Comparison of ENCODE assay signal across 14 cellular contexts in genomic region chr3:152177757-152178156, GRCh38.
DNase-seq lines count a peak whose midpoint lies in the region; ATAC-seq and TF ChIP-seq lines count a peak whose summit lies in the region.
"Had no signal": no experiment of that assay in that cellular context is flagged by ENCODE, and none has a peak within 500 bp of the region (broad histone marks: within the 10 kb centered on the region; RNA-seq: fewer than 3 reads in every experiment).

No MANE protein-coding gene starts in this region.

- H3K4me2 ChIP-seq in GM23338: no peak overlapping the region

- DNase-seq in activated B cell treated with CpG ODN at 0.5 μM for 24 hours: no peak
- DNase-seq in activated naive CD8-positive, alpha-beta T cell treated with anti-CD3 and anti-CD28 coated beads, Interleukin-2, amount 50 U/mL, for 24 hours: no peak
- no peak for DNase-seq in NCI-H82 treated with DMSO at 0.1 percent for 48 hours (lab: John Stamatoyannopoulos, UW; ENCODE audit: unreplicated experiment)
- no peak for DNase-seq in AG08396 (ENCODE audit: low spot score)
- DNase-seq in GM23338 (ENCODE audit: low spot score): no peak
- DNase-seq: aorta; HCEC 1CT; MM.1S; naive thymus-derived CD8-positive, alpha-beta T cell; NCI-H774; stomach had no signal

- H3K4me1 ChIP-seq in GM23338 (ENCODE audit: insufficient read depth): no peaks in the 10 kb centered on the region

- no peak overlapping the region for H3K27ac ChIP-seq in GM23338 (ENCODE audit: low read depth)
- H3K27ac ChIP-seq: stomach had no signal

- H3K9me3 Mint-ChIP-seq in activated B cell treated with CpG ODN at 0.5 μM for 24 hours (no peaks in the 10 kb centered on the region), GM23338 (no peaks in the 10 kb centered on the region)
- H3K9me3 Mint-ChIP-seq in activated naive CD8-positive, alpha-beta T cell treated with anti-CD3 and anti-CD28 coated beads, Interleukin-2, amount 50 U/mL, for 24 hours: no peaks in the 10 kb centered on the region
- H3K9me3 Mint-ChIP-seq: naive thymus-derived CD8-positive, alpha-beta T cell had no signal

- TF ChIP-seq POLR2A in GM18505 (IDR thresholded peaks at IDR 0.05; ENCODE audit: borderline replicate concordance, extremely low read depth, insufficient read depth, insufficient read length): no peak

- H3K9me2 ChIP-seq in GM23338 (ENCODE audit: insufficient read depth): peaks cover 16% of the 10 kb centered on the region; the same call in 1 of the 2 replicates

- H3K4me3 Mint-ChIP-seq in activated B cell treated with CpG ODN at 0.5 μM for 24 hours: no peak overlapping the region
- H3K4me3 Mint-ChIP-seq in activated naive CD8-positive, alpha-beta T cell treated with anti-CD3 and anti-CD28 coated beads, Interleukin-2, amount 50 U/mL, for 24 hours: no peak overlapping the region
- H3K4me3 Mint-ChIP-seq in GM23338: no peak overlapping the region
- H3K4me3 Mint-ChIP-seq: naive thymus-derived CD8-positive, alpha-beta T cell had no signal

- no peak overlapping the region for H3K4me3 ChIP-seq in GM23338
- H3K4me3 ChIP-seq: stomach had no signal

- CTCF ChIA-PET in activated B cell treated with CpG ODN at 0.5 μM for 24 hours (lab: Charles Lee): interaction anchor here (0.9 to 1.5 kb wide), 2 partner anchors 11 to 266 kb away, joined by 3 to 4 read pairs; no protein-coding TSS in a partner anchor

- no peaks in the 10 kb centered on the region for H3F3A ChIP-seq in GM23338 (replicated peaks; ENCODE audit: low read depth)

- H3K36me3 ChIP-seq in GM23338 (ENCODE audit: insufficient read depth): no peaks in the 10 kb centered on the region
- H3K36me3 ChIP-seq: stomach had no signal

- TF ChIP-seq CTCF in activated B cell treated with CpG ODN at 0.5 μM for 24 hours (IDR thresholded peaks at IDR 0.05) (no peak), GM23338 (conservative IDR thresholded peaks at IDR 0.05; ENCODE audit: low read depth in 2 of 2) (no peak)

- H3K27me3 Mint-ChIP-seq in activated B cell treated with CpG ODN at 0.5 μM for 24 hours (no peaks in the 10 kb centered on the region), GM23338 (ENCODE audit: insufficient read depth, low read depth, poor library complexity) (no peaks in the 10 kb centered on the region)
- peaks cover 2% of the 10 kb centered on the region for H3K27me3 Mint-ChIP-seq in activated naive CD8-positive, alpha-beta T cell treated with anti-CD3 and anti-CD28 coated beads, Interleukin-2, amount 50 U/mL, for 24 hours
- H3K27me3 Mint-ChIP-seq: naive thymus-derived CD8-positive, alpha-beta T cell had no signal

- H2AFZ ChIP-seq in GM23338: no peak overlapping the region

- intact Hi-C loops in activated B cell treated with CpG ODN at 0.5 μM for 24 hours (cut with micrococcal nuclease): no loop called here

- no peak overlapping the region for H3K27ac Mint-ChIP-seq in activated B cell treated with CpG ODN at 0.5 μM for 24 hours
- no peak overlapping the region for H3K27ac Mint-ChIP-seq in activated naive CD8-positive, alpha-beta T cell treated with anti-CD3 and anti-CD28 coated beads, Interleukin-2, amount 50 U/mL, for 24 hours
- no peak overlapping the region for H3K27ac Mint-ChIP-seq in GM23338

- H4K20me1 ChIP-seq in GM23338 (replicated peaks; ENCODE audit: insufficient read depth): no peaks in the 10 kb centered on the region

- ATAC-seq in GM18505 (IDR thresholded peaks at IDR 0.05; ENCODE audit: unreplicated experiment) (peak; percentile 87), GM21381 (IDR thresholded peaks at IDR 0.05; ENCODE audit: unreplicated experiment) (peak; percentile 97), HG03045 (IDR thresholded peaks at IDR 0.05; ENCODE audit: unreplicated experiment) (peak; percentile 77), activated B cell treated with CpG ODN at 0.5 μM for 24 hours (ENCODE audit: low read depth) (peak; percentile 47), GM23338 (no peak)
- ATAC-seq in activated naive CD8-positive, alpha-beta T cell treated with anti-CD3 and anti-CD28 coated beads, Interleukin-2, amount 50 U/mL, for 24 hours: no peak
- ATAC-seq: naive thymus-derived CD8-positive, alpha-beta T cell had no signal

- POLR2A ChIA-PET in activated B cell treated with CpG ODN at 0.5 μM for 24 hours (lab: Charles Lee): interaction anchor here (0.7 to 1.8 kb wide), 3 partner anchors 21 to 154 kb away, joined by 3 to 9 read pairs (median 4); partner anchors contain the start of gene MBNL1

- H3K79me2 ChIP-seq in GM23338 (replicated peaks; ENCODE audit: insufficient read depth): no peaks in the 10 kb centered on the region

- no peaks in the 10 kb centered on the region for H3K27me3 ChIP-seq in GM23338 (ENCODE audit: insufficient read depth)
- H3K27me3 ChIP-seq: stomach had no signal

- H3K36me3 Mint-ChIP-seq in activated B cell treated with CpG ODN at 0.5 μM for 24 hours (ENCODE audit: low read depth) (no peaks in the 10 kb centered on the region), GM23338 (ENCODE audit: low read depth) (no peaks in the 10 kb centered on the region)
- no peaks in the 10 kb centered on the region for H3K36me3 Mint-ChIP-seq in activated naive CD8-positive, alpha-beta T cell treated with anti-CD3 and anti-CD28 coated beads, Interleukin-2, amount 50 U/mL, for 24 hours (ENCODE audit: low read depth)
- H3K36me3 Mint-ChIP-seq: naive thymus-derived CD8-positive, alpha-beta T cell had no signal

- H3K4me1 Mint-ChIP-seq in activated B cell treated with CpG ODN at 0.5 μM for 24 hours (peaks cover 11% of the 10 kb centered on the region), GM23338 (no peaks in the 10 kb centered on the region)
- H3K4me1 Mint-ChIP-seq in activated naive CD8-positive, alpha-beta T cell treated with anti-CD3 and anti-CD28 coated beads, Interleukin-2, amount 50 U/mL, for 24 hours: peaks cover 31% of the 10 kb centered on the region

TF ChIP-seq in GM23338, 12 proteins besides CTCF, POLR2A, EP300 and RAD21:
- TF ChIP-seq ZNF331 (CRISPR knock-in tag; IDR thresholded peaks at IDR 0.05; ENCODE audit: low read depth): no peak
- TF ChIP-seq EZH2 (IDR thresholded peaks at IDR 0.05; ENCODE audit: low read depth, unreplicated experiment): no peak
- TF ChIP-seq ETS1 (IDR thresholded peaks at IDR 0.05): no peak
- TF ChIP-seq EZH2phosphoT487 (IDR thresholded peaks at IDR 0.05; ENCODE audit: unreplicated experiment): no peak
TF ChIP-seq in GM23338: peak in this region for 0.

Comparison
In these comparisons a context has a peak if more than half of its experiments do, and no peak if none do; other contexts are left out.
1. ATAC-seq: peak in GM18505 (single experiment), GM21381 (single experiment), HG03045 (single experiment) and activated B cell treated with CpG ODN at 0.5 μM for 24 hours (single experiment); none in activated naive CD8-positive, alpha-beta T cell treated with anti-CD3 and anti-CD28 coated beads, Interleukin-2, amount 50 U/mL, for 24 hours (single experiment) and GM23338 (single experiment).